ENCODE assay signal across 1 cellular context in the genomic region with DNA sequence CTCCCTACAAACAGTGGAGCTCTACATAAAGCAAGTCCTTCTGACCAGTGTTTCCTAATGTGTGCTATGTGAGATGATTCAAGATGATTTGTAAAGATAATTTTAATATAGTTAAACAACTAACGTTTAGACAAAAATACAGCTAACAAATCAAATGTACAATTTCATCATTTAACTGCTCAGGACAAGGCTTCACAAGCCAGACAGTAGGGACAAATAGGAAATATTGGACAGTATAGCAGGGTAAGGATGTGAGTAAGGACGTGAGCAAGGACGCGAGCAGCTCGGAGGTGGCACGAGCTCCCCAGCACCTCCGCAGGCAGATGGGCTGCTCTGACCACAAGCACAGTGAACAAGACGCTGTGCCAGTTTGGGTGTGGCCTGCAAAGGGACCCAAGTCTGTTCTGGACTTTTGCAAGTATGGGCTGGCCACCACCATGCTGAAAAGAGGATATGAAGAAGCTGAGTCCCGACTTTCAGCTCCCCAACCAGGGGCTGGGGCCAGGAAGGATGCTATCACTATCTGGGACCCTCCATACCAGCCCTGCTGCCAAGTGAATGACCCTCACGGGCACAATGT.
TF ChIP-seq lines count a peak whose summit lies in the region.

No MANE protein-coding gene starts in this region.

TF ChIP-seq in HepG2, 621 proteins besides CTCF, POLR2A, EP300 and RAD21 (continued from another document):
- TF ChIP-seq, protein P1, sequence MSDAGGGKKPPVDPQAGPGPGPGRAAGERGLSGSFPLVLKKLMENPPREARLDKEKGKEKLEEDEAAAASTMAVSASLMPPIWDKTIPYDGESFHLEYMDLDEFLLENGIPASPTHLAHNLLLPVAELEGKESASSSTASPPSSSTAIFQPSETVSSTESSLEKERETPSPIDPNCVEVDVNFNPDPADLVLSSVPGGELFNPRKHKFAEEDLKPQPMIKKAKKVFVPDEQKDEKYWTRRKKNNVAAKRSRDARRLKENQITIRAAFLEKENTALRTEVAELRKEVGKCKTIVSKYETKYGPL (CRISPR knock-in tag; IDR thresholded peaks at IDR 0.05), result no peak
- 0 out of 2 replicates have a peak, but pooled peaks have one; percentile 61 for TF ChIP-seq ZNF724P (CRISPR knock-in tag; IDR thresholded peaks at IDR 0.05; ENCODE audit: borderline replicate concordance)
